In genomic region chr3:9793161-9793781, GRCh38 we compare ENCODE assay signal across 1 cellular context.
TF ChIP-seq lines count a peak whose summit lies in the region.

No MANE protein-coding gene starts in this region.

TF ChIP-seq in K562, 482 proteins besides CTCF, POLR2A, EP300 and RAD21 (continued from another document and continues in another):
- no peak for TF ChIP-seq ZNF518B (CRISPR knock-in tag; IDR thresholded peaks at IDR 0.05)
- TF ChIP-seq PBX2 (CRISPR knock-in tag; IDR thresholded peaks at IDR 0.05; ENCODE audit: low read depth) = no peak
- TF ChIP-seq PBX2 (tag; conservative IDR thresholded peaks at IDR 0.05; ENCODE audit: low read depth) = no peak
- TF ChIP-seq ARHGAP35 (IDR thresholded peaks at IDR 0.05; ENCODE audit: partially characterized antibody) = no peak
- no peak for TF ChIP-seq NR3C1 (CRISPR knock-in tag; IDR thresholded peaks at IDR 0.05)
- no peak for TF ChIP-seq HDAC2 (IDR thresholded peaks at IDR 0.05)
- no peak for TF ChIP-seq TRIM24 (IDR thresholded peaks at IDR 0.05)
- 0 out of 2 replicates have a peak, but pooled peaks have one; percentile 37 for TF ChIP-seq GATAD2A (IDR thresholded peaks at IDR 0.05)
- TF ChIP-seq ZNF655 (CRISPR knock-in tag; IDR thresholded peaks at IDR 0.05) = no peak
- TF ChIP-seq SMAD1 (IDR thresholded peaks at IDR 0.05; ENCODE audit: low read depth, low read length, partially characterized antibody) = peak; percentile 6
- TF ChIP-seq ETV1 (tag; conservative IDR thresholded peaks at IDR 0.05; ENCODE audit: low read depth) = no peak
- no peak for TF ChIP-seq NCOA6 (IDR thresholded peaks at IDR 0.05)
- no peak for TF ChIP-seq KDM1A (IDR thresholded peaks at IDR 0.05)
- peak; percentile 90 for TF ChIP-seq ZFX (CRISPR knock-in tag; IDR thresholded peaks at IDR 0.05)
- no peak for TF ChIP-seq PREB (CRISPR knock-in tag; IDR thresholded peaks at IDR 0.05)
- no peak for TF ChIP-seq SFPQ (IDR thresholded peaks at IDR 0.05; ENCODE audit: low read depth, low read length)
- no peak for TF ChIP-seq SMARCE1 (IDR thresholded peaks at IDR 0.05)
- no peak for TF ChIP-seq HDAC3 (IDR thresholded peaks at IDR 0.05; ENCODE audit: borderline replicate concordance, partially characterized antibody)
- TF ChIP-seq MBD1 (CRISPR knock-in tag; IDR thresholded peaks at IDR 0.05) = no peak
- peak; percentile 93 for TF ChIP-seq TAF7 (tag; IDR thresholded peaks at IDR 0.05)
- no peak for TF ChIP-seq CXXC5 (CRISPR knock-in tag; IDR thresholded peaks at IDR 0.05)
- no peak for TF ChIP-seq ZC3H11A (IDR thresholded peaks at IDR 0.05; ENCODE audit: low read depth, low read length)
- 0 out of 2 replicates have a peak, but pooled peaks have one; percentile 6 for TF ChIP-seq ZNF384 (IDR thresholded peaks at IDR 0.05; ENCODE audit: low read depth, low read length)
- no peak for TF ChIP-seq ILF3 (IDR thresholded peaks at IDR 0.05; ENCODE audit: borderline replicate concordance)
- no peak for TF ChIP-seq ZNF239 (CRISPR knock-in tag; IDR thresholded peaks at IDR 0.05)
- no peak for TF ChIP-seq DLX4 (CRISPR knock-in tag; IDR thresholded peaks at IDR 0.05)
- no peak for TF ChIP-seq ZNF561 (CRISPR knock-in tag; conservative IDR thresholded peaks at IDR 0.05)
- TF ChIP-seq KDM4B (IDR thresholded peaks at IDR 0.05; ENCODE audit: borderline replicate concordance in 2 of 2, low read depth in 1 of 2) = 0 out of 4 replicates have a peak, but pooled peaks of 1 of the 2 experiments have one; percentile 8
- TF ChIP-seq PML (IDR thresholded peaks at IDR 0.05; ENCODE audit: low read length) = 0 out of 2 replicates have a peak, but pooled peaks have one; percentile 0
- TF ChIP-seq POLR3G (IDR thresholded peaks at IDR 0.05; ENCODE audit: extremely low read depth, insufficient read length, insufficient replicate concordance) = no peak
- peak; percentile 58 for TF ChIP-seq HBP1 (CRISPR knock-in tag; IDR thresholded peaks at IDR 0.05)
- TF ChIP-seq RBM17 (IDR thresholded peaks at IDR 0.05; ENCODE audit: borderline replicate concordance, low read depth, low read length) = no peak
- no peak for TF ChIP-seq FIP1L1 (IDR thresholded peaks at IDR 0.05; ENCODE audit: low read depth, low read length, poor library complexity, severe bottlenecking)
- TF ChIP-seq ZEB2 (IDR thresholded peaks at IDR 0.05) = no peak
- TF ChIP-seq BCOR (IDR thresholded peaks at IDR 0.05) = no peak
- TF ChIP-seq CTCFL (IDR thresholded peaks at IDR 0.05; ENCODE audit: borderline replicate concordance, insufficient read depth, low read depth, low read length, poor library complexity, severe bottlenecking) = no peak
- TF ChIP-seq MBD2 (IDR thresholded peaks at IDR 0.05; ENCODE audit: borderline replicate concordance, low read depth) = no peak
- TF ChIP-seq RBM15 (IDR thresholded peaks at IDR 0.05; ENCODE audit: insufficient read depth, low read length) = no peak
- TF ChIP-seq ZFP36 (IDR thresholded peaks at IDR 0.05; ENCODE audit: low read depth, low read length, partially characterized antibody) = no peak
- no peak for TF ChIP-seq XRCC3 (IDR thresholded peaks at IDR 0.05)
- TF ChIP-seq ATF7 (IDR thresholded peaks at IDR 0.05) = no peak
- TF ChIP-seq NUFIP1 (IDR thresholded peaks at IDR 0.05; ENCODE audit: partially characterized antibody) = no peak
- no peak for TF ChIP-seq RBM22 (IDR thresholded peaks at IDR 0.05; ENCODE audit: low read depth, low read length, poor library complexity, severe bottlenecking)
- no peak for TF ChIP-seq SLC30A9 (CRISPR knock-in tag; IDR thresholded peaks at IDR 0.05)
- TF ChIP-seq ZNF785 (CRISPR knock-in tag; IDR thresholded peaks at IDR 0.05) = no peak
- TF ChIP-seq MEF2D (tag; conservative IDR thresholded peaks at IDR 0.05; ENCODE audit: low read depth) = no peak
- no peak for TF ChIP-seq RBM34 (IDR thresholded peaks at IDR 0.05; ENCODE audit: borderline replicate concordance, insufficient read depth, low read length)
- no peak for TF ChIP-seq HOMEZ (CRISPR knock-in tag; IDR thresholded peaks at IDR 0.05)
- no peak for TF ChIP-seq MAFK (IDR thresholded peaks at IDR 0.05; ENCODE audit: low read length)
- TF ChIP-seq THRAP3 (IDR thresholded peaks at IDR 0.05; ENCODE audit: borderline replicate concordance) = no peak
- TF ChIP-seq SMARCB1 (IDR thresholded peaks at IDR 0.05; ENCODE audit: insufficient read length, low read depth) = no peak
- TF ChIP-seq FOXM1 (IDR thresholded peaks at IDR 0.05; ENCODE audit: low read depth) = no peak
- 0 out of 2 replicates have a peak, but pooled peaks have one; percentile 72 for TF ChIP-seq FOXM1 (CRISPR knock-in tag; IDR thresholded peaks at IDR 0.05; ENCODE audit: low read depth)
